ENCODE assay signal across 22 cellular contexts in the genomic region with DNA sequence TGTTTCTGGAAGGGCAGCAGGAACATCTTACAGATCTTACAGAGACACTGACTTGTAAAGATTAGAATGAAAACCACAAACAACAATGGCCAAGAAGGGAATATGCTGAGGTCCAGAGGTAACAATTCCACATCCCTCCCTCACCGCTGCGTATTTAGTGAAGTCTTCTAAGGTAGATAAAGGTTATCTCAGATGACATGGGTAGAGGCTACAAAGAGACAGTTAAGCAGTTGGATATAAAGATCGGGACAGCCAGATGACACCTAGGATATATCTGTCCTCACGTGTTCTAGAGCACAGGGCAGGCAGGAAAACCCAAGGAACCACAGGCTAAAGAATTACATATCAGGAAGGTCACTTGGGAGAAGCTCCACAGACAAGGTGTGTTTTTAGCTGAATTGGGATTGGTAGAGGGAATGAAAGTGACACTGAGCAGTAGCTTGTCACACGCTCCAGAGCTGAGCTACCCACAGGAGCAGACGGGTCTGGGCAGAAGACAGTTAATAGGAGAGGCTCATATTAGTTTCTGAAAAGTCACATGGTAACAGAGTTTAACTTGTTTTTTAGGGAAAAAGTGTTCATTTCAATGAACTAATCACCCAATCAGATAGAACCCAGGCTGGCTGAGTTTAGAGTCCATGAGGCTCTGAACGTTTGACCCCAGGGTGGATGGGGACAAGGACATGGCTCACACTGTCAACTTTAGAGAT.
DNase-seq lines count a peak whose midpoint lies in the region; ATAC-seq, FAIRE-seq and TF ChIP-seq lines count a peak whose summit lies in the region.
"Had no signal": no experiment of that assay in that cellular context is flagged by ENCODE, and none has a peak within 500 bp of the region (broad histone marks: within the 10 kb centered on the region; RNA-seq: fewer than 3 reads in every experiment).

No MANE protein-coding gene starts in this region.

- FAIRE-seq in HepG2 (lab: Jason Lieb, UNC): no peak
- FAIRE-seq: A549, GM19239 had no signal

- H3K9ac ChIP-seq in HepG2 (ENCODE audit: insufficient read depth, low read depth, low read length): no peak overlapping the region

- no peak for TF ChIP-seq CTCF in MCF 10A (IDR thresholded peaks at IDR 0.05; ENCODE audit: unreplicated experiment)
- no peak for TF ChIP-seq CTCF in breast epithelium (IDR thresholded peaks at IDR 0.05)
- no peak for TF ChIP-seq CTCF in HepG2 (CRISPR knock-in tag; IDR thresholded peaks at IDR 0.05)

- intact Hi-C loops in MCF 10A (cut with micrococcal nuclease): no loop called here
- intact Hi-C loops in breast epithelium (cut with DNase I; ENCODE audit: low total_unique reads): no loop called here
- intact Hi-C loops in HepG2 (cut with micrococcal nuclease; ENCODE audit: unreplicated experiment): no loop called here

- H3K27ac ChIP-seq in breast epithelium: no peak overlapping the region
- peak overlapping the region; percentile 2 for H3K27ac ChIP-seq in HepG2 (ENCODE audit: extremely low read length, insufficient read depth, low read length)
- H3K27ac ChIP-seq: A549 had no signal

- no peak for DNase-seq in MCF 10A (ENCODE audit: unreplicated experiment)
- DNase-seq in breast epithelium (ENCODE audit: low spot score in 2 of 2): no peak
- DNase-seq in HepG2 (ENCODE audit: low spot score): no peak
- no peak for DNase-seq in stimulated activated effector memory CD8-positive, alpha-beta T cell treated with anti-CD3 and anti-CD28 coated beads, Interleukin-12 subunit alpha, Interleukin-12 subunit beta, amount 100 ng/mL, for 72 hours (ENCODE audit: low spot score in 2 of 2)
- DNase-seq in NCI-H1417 (lab: John Stamatoyannopoulos, UW): no peak
- DNase-seq: C1 segment of cervical spinal cord; DMS53; H9; IMR-90; NCI-H1105 treated with DMSO at 0.1 percent for 48 hours; NCI-H187; NCI-H446; NCI-H69; NK-92 treated with Interleukin-12 subunit alpha and Interleukin-12 subunit beta, amount 100 ng/mL, for 24 hours; OCI-M1; RPMI8226; SIG-M5 had no signal

- H3K4me1 Mint-ChIP-seq in MCF 10A (ENCODE audit: insufficient read depth, unreplicated experiment): no peaks in the 10 kb centered on the region
- H3K4me1 Mint-ChIP-seq in activated T-helper 17 cell treated with anti-CD3 and anti-CD28 coated beads, Interleukin-2, amount 50 U/mL, for 72 hours: peaks cover 4% of the 10 kb centered on the region
- no peaks in the 10 kb centered on the region for H3K4me1 Mint-ChIP-seq in stimulated activated effector memory CD8-positive, alpha-beta T cell treated with anti-CD3 and anti-CD28 coated beads, Interleukin-12 subunit alpha, Interleukin-12 subunit beta, amount 100 ng/mL, for 72 hours

- H3K4me3 Mint-ChIP-seq in MCF 10A (ENCODE audit: unreplicated experiment): no peak overlapping the region
- no peak overlapping the region for H3K4me3 Mint-ChIP-seq in activated T-helper 17 cell treated with anti-CD3 and anti-CD28 coated beads, Interleukin-2, amount 50 U/mL, for 72 hours
- H3K4me3 Mint-ChIP-seq in stimulated activated effector memory CD8-positive, alpha-beta T cell treated with anti-CD3 and anti-CD28 coated beads, Interleukin-12 subunit alpha, Interleukin-12 subunit beta, amount 100 ng/mL, for 72 hours: no peak overlapping the region
- H3K4me3 Mint-ChIP-seq: H9 had no signal

- H3K4me3 ChIP-seq in breast epithelium: no peak overlapping the region
- H3K4me3 ChIP-seq in HepG2 (replicated peaks in 1 of 3; ENCODE audit: insufficient read depth in 1 of 3, low read depth in 2 of 3, low read length in 3 of 3): no peak overlapping the region
- H3K4me3 ChIP-seq: A549 had no signal

- H3K9me3 Mint-ChIP-seq in MCF 10A (ENCODE audit: unreplicated experiment): no peaks in the 10 kb centered on the region
- H3K9me3 Mint-ChIP-seq in activated T-helper 17 cell treated with anti-CD3 and anti-CD28 coated beads, Interleukin-2, amount 50 U/mL, for 72 hours: no peaks in the 10 kb centered on the region
- H3K9me3 Mint-ChIP-seq in stimulated activated effector memory CD8-positive, alpha-beta T cell treated with anti-CD3 and anti-CD28 coated beads, Interleukin-12 subunit alpha, Interleukin-12 subunit beta, amount 100 ng/mL, for 72 hours: no peaks in the 10 kb centered on the region
- H3K9me3 Mint-ChIP-seq: H9 had no signal

- H3K36me3 ChIP-seq in breast epithelium (peaks cover 7% of the 10 kb centered on the region), HepG2 (replicated peaks in 1 of 2; ENCODE audit: control insufficient read depth in 1 of 2, insufficient read depth in 2 of 2, low read length in 2 of 2) (peaks cover 20 to 61% of the 10 kb centered on the region in 2 experiments)

- TF ChIP-seq EP300 in HepG2 (IDR thresholded peaks at IDR 0.05; ENCODE audit: low read depth in 2 of 2, low read length in 2 of 2): no peak
- TF ChIP-seq EP300 in HepG2 (CRISPR knock-in tag; IDR thresholded peaks at IDR 0.05; ENCODE audit: borderline replicate concordance): no peak

- POLR2A ChIA-PET in MCF 10A (lab: Yijun Ruan, JAX) (interaction anchor here (1.2 kb wide), 1 partner anchor 10 kb away, joined by 4 read pairs; no protein-coding TSS in a partner anchor), HepG2 (lab: Yijun Ruan, JAX) (interaction anchor here (0.9 kb wide), 1 partner anchor 147 kb away, joined by 3 read pairs; a partner anchor contains a TSS)

- no peaks in the 10 kb centered on the region for H3K4me1 ChIP-seq in breast epithelium
- H3K4me1 ChIP-seq in HepG2 (ENCODE audit: insufficient read depth, low read length): peaks cover 14% of the 10 kb centered on the region

- no peak for TF ChIP-seq RAD21 in HepG2 (CRISPR knock-in tag; IDR thresholded peaks at IDR 0.05)

- in situ Hi-C loops in HepG2 (cut with HindIII; ENCODE audit: extremely low pct_ligation_motif_present, low pct_unique_long_range_greater_than_20kb): no loop called here

- ATAC-seq in activated T-helper 17 cell treated with anti-CD3 and anti-CD28 coated beads, Interleukin-2, amount 50 U/mL, for 72 hours (replicated peaks): no peak
- peak; percentile 80 for ATAC-seq in HepG2
- ATAC-seq in stimulated activated effector memory CD8-positive, alpha-beta T cell treated with anti-CD3 and anti-CD28 coated beads, Interleukin-12 subunit alpha, Interleukin-12 subunit beta, amount 100 ng/mL, for 72 hours: no peak
- ATAC-seq in GM19455 (IDR thresholded peaks at IDR 0.05; ENCODE audit: unreplicated experiment): no peak
- no peak for ATAC-seq in GM21723 (IDR thresholded peaks at IDR 0.05; ENCODE audit: unreplicated experiment)
- ATAC-seq: A549 had no signal

- H3K27me3 ChIP-seq in breast epithelium (no peaks in the 10 kb centered on the region), HepG2 (ENCODE audit: control insufficient read depth in 1 of 2, insufficient read depth in 2 of 2, low read length in 2 of 2) (no peaks in the 10 kb centered on the region)

- no peaks in the 10 kb centered on the region for H3K79me2 ChIP-seq in HepG2 (ENCODE audit: insufficient read depth, low read length)

- peak overlapping the region; percentile 52 for H3K27ac Mint-ChIP-seq in MCF 10A (ENCODE audit: low read depth, unreplicated experiment)
- peak overlapping the region; percentile 73 for H3K27ac Mint-ChIP-seq in activated T-helper 17 cell treated with anti-CD3 and anti-CD28 coated beads, Interleukin-2, amount 50 U/mL, for 72 hours
- H3K27ac Mint-ChIP-seq in stimulated activated effector memory CD8-positive, alpha-beta T cell treated with anti-CD3 and anti-CD28 coated beads, Interleukin-12 subunit alpha, Interleukin-12 subunit beta, amount 100 ng/mL, for 72 hours: peak overlapping the region; percentile 55

- no peaks in the 10 kb centered on the region for H4K20me1 ChIP-seq in HepG2 (ENCODE audit: insufficient read depth, low read length)

- CTCF ChIA-PET in MCF 10A (lab: Yijun Ruan, JAX): no interaction called here
- CTCF ChIA-PET in HepG2 (lab: Yijun Ruan, JAX; ENCODE audit: low intra/inter-chr PET ratio, low total read pairs): no interaction called here

- BruUV-seq in MCF 10A (replicated peaks; lab: Mats Ljungman, UMichigan): no TSS peak
- BruUV-seq in HepG2 (replicated peaks; lab: Mats Ljungman, UMichigan): TSS peak; percentile 7

- 85% methylated on average over 7 of the region's 7 CpGs for WGBS in HepG2 (ENCODE audit: low lambda C conversion rate)

- H3K9me3 ChIP-seq in breast epithelium (no peaks in the 10 kb centered on the region), HepG2 (ENCODE audit: low read length) (no peaks in the 10 kb centered on the region)
- H3K9me3 ChIP-seq: A549 had no signal

- no peaks in the 10 kb centered on the region for H3K27me3 Mint-ChIP-seq in MCF 10A (ENCODE audit: insufficient read depth, unreplicated experiment)
- H3K27me3 Mint-ChIP-seq in activated T-helper 17 cell treated with anti-CD3 and anti-CD28 coated beads, Interleukin-2, amount 50 U/mL, for 72 hours: no peaks in the 10 kb centered on the region

- peaks cover 64% of the 10 kb centered on the region for H3K36me3 Mint-ChIP-seq in MCF 10A (ENCODE audit: insufficient read depth, unreplicated experiment)
- H3K36me3 Mint-ChIP-seq in activated T-helper 17 cell treated with anti-CD3 and anti-CD28 coated beads, Interleukin-2, amount 50 U/mL, for 72 hours (ENCODE audit: low read depth): peaks cover 53% of the 10 kb centered on the region
- H3K36me3 Mint-ChIP-seq in stimulated activated effector memory CD8-positive, alpha-beta T cell treated with anti-CD3 and anti-CD28 coated beads, Interleukin-12 subunit alpha, Interleukin-12 subunit beta, amount 100 ng/mL, for 72 hours: peaks cover 79% of the 10 kb centered on the region

- no peak overlapping the region for H3K4me2 ChIP-seq in HepG2 (ENCODE audit: low read depth, low read length)
- H3K4me2 ChIP-seq: A549 had no signal

- TF ChIP-seq POLR2A in breast epithelium (IDR thresholded peaks at IDR 0.05) (no peak), HepG2 (IDR thresholded peaks at IDR 0.05; ENCODE audit: insufficient read depth in 1 of 2, low read depth in 2 of 2, low read length in 2 of 2) (no peak)

- no peak overlapping the region for H2AFZ ChIP-seq in HepG2 (ENCODE audit: low read length)

TF ChIP-seq in HepG2, 621 proteins besides CTCF, POLR2A, EP300 and RAD21 (continues in another document):
- TF ChIP-seq, protein P1, sequence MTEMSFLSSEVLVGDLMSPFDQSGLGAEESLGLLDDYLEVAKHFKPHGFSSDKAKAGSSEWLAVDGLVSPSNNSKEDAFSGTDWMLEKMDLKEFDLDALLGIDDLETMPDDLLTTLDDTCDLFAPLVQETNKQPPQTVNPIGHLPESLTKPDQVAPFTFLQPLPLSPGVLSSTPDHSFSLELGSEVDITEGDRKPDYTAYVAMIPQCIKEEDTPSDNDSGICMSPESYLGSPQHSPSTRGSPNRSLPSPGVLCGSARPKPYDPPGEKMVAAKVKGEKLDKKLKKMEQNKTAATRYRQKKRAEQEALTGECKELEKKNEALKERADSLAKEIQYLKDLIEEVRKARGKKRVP (CRISPR knock-in tag; IDR thresholded peaks at IDR 0.05): no peak
- TF ChIP-seq TCF7 (IDR thresholded peaks at IDR 0.05; ENCODE audit: low read depth): no peak
